Comparison of ENCODE assay signal across 10 cellular contexts in genomic region chr13:99380921-99381645, GRCh38.
DNase-seq lines count a peak whose midpoint lies in the region; ATAC-seq and TF ChIP-seq lines count a peak whose summit lies in the region.
"Had no signal": no experiment of that assay in that cellular context is flagged by ENCODE, and none has a peak within 500 bp of the region (broad histone marks: within the 10 kb centered on the region; RNA-seq: fewer than 3 reads in every experiment).

No MANE protein-coding gene starts in this region.

- TF ChIP-seq EP300 in sigmoid colon (IDR thresholded peaks at IDR 0.05), result no peak

- intact Hi-C loops in sigmoid colon (cut with DNase I) (no loop called here), posterior cingulate gyrus (cut with DNase I) (loop anchor here (10.0 kb wide), 1 partner anchor 54 kb away; no protein-coding TSS in a partner anchor), sciatic nerve (cut with DNase I) (no loop called here)

- H3K4me1 ChIP-seq in sigmoid colon, result no peaks in the 10 kb centered on the region
- H3K4me1 ChIP-seq: SJSA1 had no signal

- 84 to 92% methylated on average over 15 of the region's 15 CpGs for WGBS in sigmoid colon, 2 donors

- TF ChIP-seq CTCF in sigmoid colon (IDR thresholded peaks at IDR 0.05), result no peak

- no peaks in the 10 kb centered on the region for H3K9me3 ChIP-seq in sigmoid colon

- no peaks in the 10 kb centered on the region for H3K27me3 ChIP-seq in sigmoid colon
- H3K27me3 ChIP-seq: SJSA1 had no signal

- no peak overlapping the region for H3K27ac ChIP-seq in sigmoid colon
- H3K27ac ChIP-seq: SJSA1 had no signal

- TF ChIP-seq POLR2A in sigmoid colon (IDR thresholded peaks at IDR 0.05), result no peak

- ATAC-seq in GM18517 (IDR thresholded peaks at IDR 0.05; ENCODE audit: unreplicated experiment) (peak; percentile 77), HG02973 (IDR thresholded peaks at IDR 0.05; ENCODE audit: unreplicated experiment) (peak; percentile 67), GM18519 (IDR thresholded peaks at IDR 0.05; ENCODE audit: low FRiP score, unreplicated experiment) (no peak), sciatic nerve (no peak)

- no peak overlapping the region for H3K4me3 ChIP-seq in sigmoid colon
- H3K4me3 ChIP-seq: SJSA1, skin epidermis had no signal

- DNase-seq in activated T-cell treated with anti-CD3 and anti-CD28 coated beads, Interleukin-2, amount 50 U/mL, for 48 hours, result peak; percentile 82 to 83
- peak; percentile 48 for DNase-seq in sigmoid colon
- DNase-seq in posterior cingulate gyrus, result no peak
- no peak for DNase-seq in sciatic nerve (ENCODE audit: low spot score)
- DNase-seq in NCI-H1048 (lab: John Stamatoyannopoulos, UW), result no peak

- peaks cover 0 to 39% (median 6%) of the 10 kb centered on the region in 4 donors for H3K36me3 ChIP-seq in sigmoid colon

Comparison
In these comparisons a context has a peak if more than half of its experiments do, and no peak if none do; other contexts are left out.
1. ATAC-seq: peak in GM18517 (single experiment) and HG02973 (single experiment); none in GM18519 (single experiment) and sciatic nerve (single experiment).
2. DNase-seq: peak in activated T-cell treated with anti-CD3 and anti-CD28 coated beads, Interleukin-2, amount 50 U/mL, for 48 hours (2 of 2) and sigmoid colon (single experiment); none in posterior cingulate gyrus (0 of 10), sciatic nerve (single experiment) and NCI-H1048 (single experiment).